Comparison of ENCODE assay signal across 8 cellular contexts in genomic region chr17:7479139-7479388, GRCh38. TPM values are rescaled to one million over a fixed set of nuclear protein-coding genes. Genes with fewer than 3 reads are reported as not detected.
DNase-seq lines count a peak whose midpoint lies in the region; ATAC-seq and TF ChIP-seq lines count a peak whose summit lies in the region.

No MANE protein-coding gene starts in this region.

- DNase-seq in activated CD4-positive, alpha-beta T cell treated with anti-CD3 and anti-CD28 coated beads, Interleukin-2, amount 10 ng/mL, durations not matched to agents 7 days and 5 days: no peak
- no peak for DNase-seq in activated CD4-positive, alpha-beta T cell treated with anti-CD3 and anti-CD28 coated beads for 1 hour
- DNase-seq in ascending aorta (ENCODE audit: low spot score in 2 of 2) (no peak), thoracic aorta (ENCODE audit: low spot score) (no peak), DMS153 treated with DMSO at 0.1 percent for 48 hours (lab: John Stamatoyannopoulos, UW; ENCODE audit: unreplicated experiment) (no peak), kidney glomerular epithelial cell (lab: John Stamatoyannopoulos, UW) (no peak)

- peak overlapping the region; percentile 42 to 66 for H3K9ac ChIP-seq in liver (ENCODE audit: low read depth in 1 of 2, low read length in 2 of 2)

- no peaks in the 10 kb centered on the region for H3K27me3 Mint-ChIP-seq in activated CD4-positive, alpha-beta T cell treated with anti-CD3 and anti-CD28 coated beads, Interleukin-2, amount 10 ng/mL, durations not matched to agents 7 days and 5 days

- H3K4me1 Mint-ChIP-seq in activated CD4-positive, alpha-beta T cell treated with anti-CD3 and anti-CD28 coated beads, Interleukin-2, amount 10 ng/mL, durations not matched to agents 7 days and 5 days: peaks cover 68% of the 10 kb centered on the region

- H3K4me3 ChIP-seq in ascending aorta (peak overlapping the region; percentile 100), liver (ENCODE audit: low read depth in 1 of 3, low read length in 3 of 3) (peak overlapping the region; percentile 60 to 96 (median 63)), thoracic aorta (peak overlapping the region; percentile 99)

- peak overlapping the region; percentile 100 for H3K27ac ChIP-seq in ascending aorta
- H3K27ac ChIP-seq in liver (ENCODE audit: low read depth in 1 of 2, low read length in 2 of 2): peak overlapping the region; percentile 96 to 97
- H3K27ac ChIP-seq in thoracic aorta: peak overlapping the region; percentile 99 to 100

- TF ChIP-seq RAD21 in liver (IDR thresholded peaks at IDR 0.05): no peak

- ATAC-seq in thoracic aorta (ENCODE audit: insufficient number of reproducible peaks, low FRiP score, low read depth) (no peak), HG02885 (IDR thresholded peaks at IDR 0.05; ENCODE audit: poor library complexity, unreplicated experiment) (no peak)

- CTCF ChIA-PET in activated CD4-positive, alpha-beta T cell treated with anti-CD3 and anti-CD28 coated beads, Interleukin-2, amount 10 ng/mL, durations not matched to agents 7 days and 5 days (lab: Charles Lee): interaction anchor here (0.8 to 1.2 kb wide), 2 partner anchors 25 to 82 kb away, joined by 3 to 5 read pairs; no protein-coding TSS in a partner anchor

- H3K36me3 Mint-ChIP-seq in activated CD4-positive, alpha-beta T cell treated with anti-CD3 and anti-CD28 coated beads, Interleukin-2, amount 10 ng/mL, durations not matched to agents 7 days and 5 days (ENCODE audit: low read depth): peaks cover 10% of the 10 kb centered on the region

- peak overlapping the region; percentile 77 for H3K27ac Mint-ChIP-seq in activated CD4-positive, alpha-beta T cell treated with anti-CD3 and anti-CD28 coated beads, Interleukin-2, amount 10 ng/mL, durations not matched to agents 7 days and 5 days

- H3K36me3 ChIP-seq in ascending aorta (peaks cover 0 to 3% of the 10 kb centered on the region in 2 donors), liver (ENCODE audit: control insufficient read depth in 4 of 4, insufficient read depth in 3 of 4, low read depth in 1 of 4, low read length in 3 of 4) (no peaks in the 10 kb centered on the region), thoracic aorta (no peaks in the 10 kb centered on the region)

- no peaks in the 10 kb centered on the region for H3K9me3 Mint-ChIP-seq in activated CD4-positive, alpha-beta T cell treated with anti-CD3 and anti-CD28 coated beads, Interleukin-2, amount 10 ng/mL, durations not matched to agents 7 days and 5 days

- intact Hi-C loops in ascending aorta (cut with DNase I): no loop called here

- H3K4me1 ChIP-seq in ascending aorta (peaks cover 14 to 44% of the 10 kb centered on the region in 2 donors), liver (ENCODE audit: control insufficient read depth in 4 of 4, insufficient read depth in 4 of 4, low read length in 3 of 4) (peaks cover 15 to 56% (median 41%) of the 10 kb centered on the region in 4 donors), thoracic aorta (ENCODE audit: control insufficient read depth in 1 of 2, low read depth in 2 of 2) (peaks cover 31 to 59% of the 10 kb centered on the region in 2 donors)

- H3K9me3 ChIP-seq in ascending aorta (no peaks in the 10 kb centered on the region), liver (ENCODE audit: control insufficient read depth in 4 of 4, low read length in 3 of 4) (no peaks in the 10 kb centered on the region), thoracic aorta (no peaks in the 10 kb centered on the region)

- under 1% methylated on average over 27 of the region's 27 CpGs for WGBS in liver

- POLR2A ChIA-PET in activated CD4-positive, alpha-beta T cell treated with anti-CD3 and anti-CD28 coated beads, Interleukin-2, amount 10 ng/mL, durations not matched to agents 7 days and 5 days (lab: Charles Lee): no interaction called here

- TF ChIP-seq CTCF in ascending aorta (IDR thresholded peaks at IDR 0.05) (no peak), liver (IDR thresholded peaks at IDR 0.05; ENCODE audit: low read depth, low read length, missing input control) (no peak), thoracic aorta (IDR thresholded peaks at IDR 0.05) (no peak)

- no peaks in the 10 kb centered on the region for H3K27me3 ChIP-seq in ascending aorta
- no peaks in the 10 kb centered on the region for H3K27me3 ChIP-seq in liver (ENCODE audit: control insufficient read depth in 4 of 4, insufficient read depth in 4 of 4, low read length in 3 of 4)
- no peaks in the 10 kb centered on the region for H3K27me3 ChIP-seq in thoracic aorta (replicated peaks; ENCODE audit: insufficient read depth)

- H3K4me3 Mint-ChIP-seq in activated CD4-positive, alpha-beta T cell treated with anti-CD3 and anti-CD28 coated beads, Interleukin-2, amount 10 ng/mL, durations not matched to agents 7 days and 5 days: peak overlapping the region; percentile 84

TF ChIP-seq in liver, 16 proteins besides CTCF, POLR2A, EP300 and RAD21 (continues in another document):
- TF ChIP-seq ATF3 (IDR thresholded peaks at IDR 0.05): no peak
- TF ChIP-seq FOXA1 (IDR thresholded peaks at IDR 0.05): no peak
- TF ChIP-seq NR2F2 (IDR thresholded peaks at IDR 0.05): no peak
- no peak for TF ChIP-seq YY1 (IDR thresholded peaks at IDR 0.05)
- TF ChIP-seq HNF4G (IDR thresholded peaks at IDR 0.05): no peak
- no peak for TF ChIP-seq MAX (IDR thresholded peaks at IDR 0.05)
- TF ChIP-seq RXRA (IDR thresholded peaks at IDR 0.05): no peak
- TF ChIP-seq JUND (IDR thresholded peaks at IDR 0.05): no peak
- TF ChIP-seq HNF4A (conservative IDR thresholded peaks at IDR 0.05): no peak
- TF ChIP-seq EGR1 (IDR thresholded peaks at IDR 0.05; ENCODE audit: low read depth in 2 of 2): no peak
- TF ChIP-seq REST (IDR thresholded peaks at IDR 0.05): no peak
- TF ChIP-seq FOXA2 (IDR thresholded peaks at IDR 0.05): no peak

RNA-seq across cellular contexts. Expression of gene ZBTB4, which starts 0.4 kb away (rescaled TPM):
- total RNA-seq in activated CD4-positive, alpha-beta T cell treated with anti-CD3 and anti-CD28 coated beads, Interleukin-2, amount 10 ng/mL, durations not matched to agents 7 days and 5 days: 10 to 100 TPM; 25.8 to 28.4 TPM
- 67.9 TPM for total RNA-seq in ascending aorta
- 1 to 10 TPM; 4.6 to 6.0 TPM for total RNA-seq in liver
- 1 to 10 TPM; 1.5 to 5.7 TPM for polyA plus RNA-seq in liver
- total RNA-seq in thoracic aorta: 10 to 100 TPM; 56.2 to 72.3 TPM

RNA-seq across cellular contexts. Expression of gene SLC35G6, which starts 2.2 kb away (rescaled TPM):
- total RNA-seq in activated CD4-positive, alpha-beta T cell treated with anti-CD3 and anti-CD28 coated beads, Interleukin-2, amount 10 ng/mL, durations not matched to agents 7 days and 5 days: not detected
- not detected for total RNA-seq in ascending aorta
- not detected for total RNA-seq in liver
- polyA plus RNA-seq in liver: not detected
- total RNA-seq in thoracic aorta: not detected

RNA-seq across cellular contexts. Expression of gene POLR2A, which starts 5.1 kb away (rescaled TPM):
- total RNA-seq in activated CD4-positive, alpha-beta T cell treated with anti-CD3 and anti-CD28 coated beads, Interleukin-2, amount 10 ng/mL, durations not matched to agents 7 days and 5 days: 100 to 1,000 TPM; 175 to 201 TPM
- total RNA-seq in ascending aorta (69.5 TPM), liver (10 to 100 TPM; 53.5 to 54.4 TPM), thoracic aorta (100 to 1,000 TPM in 1 of 2 donors, 10 to 100 TPM in 1; 77.8 to 151 TPM)
- polyA plus RNA-seq in liver: 10 to 100 TPM; 13.3 to 16.2 TPM

RNA-seq across cellular contexts. Expression of gene CHRNB1, which starts 34.2 kb away (rescaled TPM):
- total RNA-seq in activated CD4-positive, alpha-beta T cell treated with anti-CD3 and anti-CD28 coated beads, Interleukin-2, amount 10 ng/mL, durations not matched to agents 7 days and 5 days: 10 to 100 TPM; 18.8 to 19.2 TPM
- 5.0 TPM for total RNA-seq in ascending aorta
- total RNA-seq in liver: 1 to 10 TPM; 4.2 to 7.4 TPM
- 10 to 100 TPM in 1 of 2 donors, 1 to 10 TPM in 1; 7.0 to 11.5 TPM for polyA plus RNA-seq in liver
- total RNA-seq in thoracic aorta: 10 to 100 TPM; 11.6 to 17.6 TPM

RNA-seq across cellular contexts. Expression of gene FGF11, which starts 39.8 kb away (rescaled TPM):
- total RNA-seq in activated CD4-positive, alpha-beta T cell treated with anti-CD3 and anti-CD28 coated beads, Interleukin-2, amount 10 ng/mL, durations not matched to agents 7 days and 5 days: 1 to 10 TPM; 6.8 to 9.4 TPM
- total RNA-seq in ascending aorta (0.32 TPM), liver (under 1 TPM; 0.19 to 0.25 TPM), thoracic aorta (under 1 TPM in 1 of 2 donors, not detected in 1; 0.68 TPM)
- polyA plus RNA-seq in liver: under 1 TPM; 0.17 to 0.21 TPM
